8 cellular contexts compared by ENCODE assay signal in the genomic region with DNA sequence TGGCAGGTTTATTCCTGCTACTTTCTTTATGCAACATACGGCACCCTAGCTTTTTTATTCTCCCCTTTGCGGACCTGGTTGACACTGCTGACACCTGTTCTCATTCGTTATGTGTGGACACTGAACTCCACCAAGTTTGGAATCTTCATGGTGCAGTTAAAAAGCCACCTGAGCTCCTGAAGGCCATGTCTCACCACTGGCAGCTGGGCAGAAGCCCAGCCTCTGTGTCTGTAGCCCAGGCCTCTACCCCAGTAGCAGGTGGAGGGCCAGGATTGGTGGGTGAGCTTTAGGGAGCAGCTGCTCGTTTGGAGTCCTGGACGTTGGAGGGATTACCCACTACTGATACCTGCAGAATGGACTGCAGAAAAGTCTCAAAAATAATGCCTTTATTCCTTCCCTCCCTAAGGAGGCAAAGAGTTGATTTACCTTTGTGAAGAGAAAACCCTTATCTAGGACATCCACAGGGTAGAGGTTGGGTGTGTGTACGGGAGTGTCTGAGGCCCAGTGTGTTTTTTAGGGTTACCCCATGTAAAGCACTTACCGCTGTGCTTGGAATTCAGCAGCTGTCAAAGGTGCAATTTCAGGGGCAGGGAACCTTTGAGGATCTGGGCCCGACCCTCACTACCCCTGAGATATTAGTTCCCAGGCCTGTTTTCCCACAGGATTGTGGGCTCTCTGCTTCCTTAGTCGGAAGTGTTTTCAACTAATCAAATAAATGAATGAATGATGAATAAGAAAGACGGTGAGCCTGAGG. TPM values are rescaled to one million over a fixed set of nuclear protein-coding genes. Genes with fewer than 3 reads are reported as not detected.
A peak's percentile ranks its signal among the peaks of the same experiment; 100 is the strongest.
DNase-seq lines count a peak whose midpoint lies in the region; ATAC-seq and FAIRE-seq lines count a peak whose summit lies in the region.

No MANE protein-coding gene starts in this region.

- H3K27me3 ChIP-seq in iPS-18a (ENCODE audit: control insufficient read depth, insufficient read depth, low read length) = no peaks in the 10 kb centered on the region

- no peaks in the 10 kb centered on the region for H3K9me3 Mint-ChIP-seq in activated T-helper 2 cell treated with anti-CD3 and anti-CD28 coated beads, Interferon-gamma antibody, Interleukin-2, Interleukin-4, amounts not matched to agents 10 μg/mL and 5 μg/mL and 100 μg/mL, durations not matched to agents 14 hours and 24 hours and 36 hours
- no peaks in the 10 kb centered on the region for H3K9me3 Mint-ChIP-seq in stimulated activated naive CD8-positive, alpha-beta T cell treated with anti-CD3 and anti-CD28 coated beads, Interleukin-15, amount 100 ng/mL, for 72 hours

- H3K27ac ChIP-seq in iPS-18a (ENCODE audit: low read length) = no peak overlapping the region

- no peaks in the 10 kb centered on the region for H3K9me3 ChIP-seq in iPS-18a (ENCODE audit: control insufficient read depth, low read depth, low read length)

- peaks cover 24% of the 10 kb centered on the region for H3K4me1 Mint-ChIP-seq in activated T-helper 2 cell treated with anti-CD3 and anti-CD28 coated beads, Interferon-gamma antibody, Interleukin-2, Interleukin-4, amounts not matched to agents 10 μg/mL and 5 μg/mL and 100 μg/mL, durations not matched to agents 14 hours and 24 hours and 36 hours (ENCODE audit: low read depth)
- H3K4me1 Mint-ChIP-seq in stimulated activated naive CD8-positive, alpha-beta T cell treated with anti-CD3 and anti-CD28 coated beads, Interleukin-15, amount 100 ng/mL, for 72 hours = peaks cover 17% of the 10 kb centered on the region

- DNase-seq in activated T-helper 2 cell treated with anti-CD3 and anti-CD28 coated beads, Interferon-gamma antibody, Interleukin-2, Interleukin-4, amounts not matched to agents 10 μg/mL and 5 μg/mL and 100 μg/mL, durations not matched to agents 14 hours and 24 hours and 36 hours (ENCODE audit: low spot score) = no peak
- DNase-seq in stimulated activated naive CD8-positive, alpha-beta T cell treated with anti-CD3 and anti-CD28 coated beads, Interleukin-15, amount 100 ng/mL, for 72 hours = no peak
- DNase-seq in AG20443 (ENCODE audit: low spot score) = no peak
- no peak for DNase-seq in urothelium cell line (ENCODE audit: low spot score)
- no peak for DNase-seq in NCI-H526 (lab: John Stamatoyannopoulos, UW)

- H3K4me1 ChIP-seq in iPS-18a (ENCODE audit: control insufficient read depth, low read depth, low read length) = peaks cover 9% of the 10 kb centered on the region

- H3K9ac ChIP-seq in iPS-18a (ENCODE audit: low read length) = no peak overlapping the region

- H3K4me3 ChIP-seq in iPS-18a (ENCODE audit: low read length) = peak overlapping the region; percentile 80

- H3K27me3 Mint-ChIP-seq in activated T-helper 2 cell treated with anti-CD3 and anti-CD28 coated beads, Interferon-gamma antibody, Interleukin-2, Interleukin-4, amounts not matched to agents 10 μg/mL and 5 μg/mL and 100 μg/mL, durations not matched to agents 14 hours and 24 hours and 36 hours (ENCODE audit: low read depth) = no peaks in the 10 kb centered on the region
- no peaks in the 10 kb centered on the region for H3K27me3 Mint-ChIP-seq in stimulated activated naive CD8-positive, alpha-beta T cell treated with anti-CD3 and anti-CD28 coated beads, Interleukin-15, amount 100 ng/mL, for 72 hours

- ATAC-seq in HG03064 (IDR thresholded peaks at IDR 0.05; ENCODE audit: low read depth, unreplicated experiment) (peak; percentile 5), HG02973 (IDR thresholded peaks at IDR 0.05; ENCODE audit: unreplicated experiment) (no peak)
- no peak for ATAC-seq in stimulated activated naive CD8-positive, alpha-beta T cell treated with anti-CD3 and anti-CD28 coated beads, Interleukin-15, amount 100 ng/mL, for 72 hours

- peak overlapping the region; percentile 90 for H3K27ac Mint-ChIP-seq in activated T-helper 2 cell treated with anti-CD3 and anti-CD28 coated beads, Interferon-gamma antibody, Interleukin-2, Interleukin-4, amounts not matched to agents 10 μg/mL and 5 μg/mL and 100 μg/mL, durations not matched to agents 14 hours and 24 hours and 36 hours
- peak overlapping the region; percentile 97 to 99 for H3K27ac Mint-ChIP-seq in stimulated activated naive CD8-positive, alpha-beta T cell treated with anti-CD3 and anti-CD28 coated beads, Interleukin-15, amount 100 ng/mL, for 72 hours

- H3K36me3 Mint-ChIP-seq in activated T-helper 2 cell treated with anti-CD3 and anti-CD28 coated beads, Interferon-gamma antibody, Interleukin-2, Interleukin-4, amounts not matched to agents 10 μg/mL and 5 μg/mL and 100 μg/mL, durations not matched to agents 14 hours and 24 hours and 36 hours (ENCODE audit: low read depth) = peaks cover 46% of the 10 kb centered on the region

- FAIRE-seq in urothelium cell line (lab: Jason Lieb, UNC) = no peak

- peaks cover 2% of the 10 kb centered on the region for H3K36me3 ChIP-seq in iPS-18a (ENCODE audit: control insufficient read depth, low read depth, low read length)

- intact Hi-C loops in activated T-helper 2 cell treated with anti-CD3 and anti-CD28 coated beads, Interferon-gamma antibody, Interleukin-2, Interleukin-4, amounts not matched to agents 10 μg/mL and 5 μg/mL and 100 μg/mL, durations not matched to agents 14 hours and 24 hours and 36 hours (cut with micrococcal nuclease) = loop anchor here (5.0 kb wide), 2 partner anchors 52 to 77 kb away; a partner anchor contains a TSS

- H3K4me3 Mint-ChIP-seq in activated T-helper 2 cell treated with anti-CD3 and anti-CD28 coated beads, Interferon-gamma antibody, Interleukin-2, Interleukin-4, amounts not matched to agents 10 μg/mL and 5 μg/mL and 100 μg/mL, durations not matched to agents 14 hours and 24 hours and 36 hours (ENCODE audit: low read depth) = peak overlapping the region; percentile 92
- peak overlapping the region; percentile 89 to 93 for H3K4me3 Mint-ChIP-seq in stimulated activated naive CD8-positive, alpha-beta T cell treated with anti-CD3 and anti-CD28 coated beads, Interleukin-15, amount 100 ng/mL, for 72 hours

RNA-seq across cellular contexts. Expression of a gene that starts 0.6 kb away (rescaled TPM):
- 62.9 and 68.1 TPM in 2 replicates for total RNA-seq in activated T-helper 2 cell treated with anti-CD3 and anti-CD28 coated beads, Interferon-gamma antibody, Interleukin-2, Interleukin-4, amounts not matched to agents 10 μg/mL and 5 μg/mL and 100 μg/mL, durations not matched to agents 14 hours and 24 hours and 36 hours

RNA-seq across cellular contexts. Expression of a gene that starts 36.2 kb away (rescaled TPM):
- total RNA-seq in activated T-helper 2 cell treated with anti-CD3 and anti-CD28 coated beads, Interferon-gamma antibody, Interleukin-2, Interleukin-4, amounts not matched to agents 10 μg/mL and 5 μg/mL and 100 μg/mL, durations not matched to agents 14 hours and 24 hours and 36 hours = not detected in 2 replicates

RNA-seq across cellular contexts. Expression of a gene that starts 51.2 kb away (rescaled TPM):
- 16.1 and 19.7 TPM in 2 replicates for total RNA-seq in activated T-helper 2 cell treated with anti-CD3 and anti-CD28 coated beads, Interferon-gamma antibody, Interleukin-2, Interleukin-4, amounts not matched to agents 10 μg/mL and 5 μg/mL and 100 μg/mL, durations not matched to agents 14 hours and 24 hours and 36 hours
